Comparison of ENCODE assay signal across 10 cellular contexts in the genomic region with DNA sequence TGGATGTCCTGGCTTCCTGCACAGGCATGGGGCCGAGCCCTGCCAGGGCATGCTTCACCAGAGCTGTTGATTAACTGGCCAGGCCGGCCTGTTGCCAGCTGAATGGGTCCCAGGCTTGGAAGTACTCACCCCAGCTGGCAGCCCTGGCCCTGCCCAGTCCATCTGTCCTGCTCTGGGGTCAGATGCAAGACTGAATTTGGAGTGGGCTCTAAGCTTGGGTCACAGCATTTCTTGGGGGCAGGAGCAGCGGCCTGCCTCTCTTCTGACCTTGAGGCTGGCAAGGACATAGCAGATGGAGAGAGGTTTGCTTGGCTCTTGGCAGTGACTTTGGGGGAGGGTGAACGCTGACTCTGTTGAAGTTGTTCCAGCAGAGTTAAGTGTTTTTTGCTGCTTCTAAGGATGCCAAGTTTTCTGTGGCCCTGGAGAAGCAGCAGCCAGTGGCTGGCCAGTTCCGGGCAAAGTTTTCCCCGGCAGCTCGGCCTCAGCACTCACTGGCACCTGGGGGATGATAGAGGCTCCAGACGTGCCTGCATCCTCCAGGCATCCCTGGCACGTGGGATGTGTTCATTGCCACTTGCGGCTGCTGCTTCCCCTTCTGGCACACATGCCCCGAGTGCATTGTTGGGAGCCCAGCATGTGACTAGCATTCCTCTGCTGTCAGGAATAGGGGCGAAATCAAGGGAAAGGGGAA. TPM values are rescaled to one million over a fixed set of nuclear protein-coding genes. Genes with fewer than 3 reads are reported as not detected.
DNase-seq lines count a peak whose midpoint lies in the region; ATAC-seq, FAIRE-seq and TF ChIP-seq lines count a peak whose summit lies in the region.
"Had no signal": no experiment of that assay in that cellular context is flagged by ENCODE, and none has a peak within 500 bp of the region (broad histone marks: within the 10 kb centered on the region; RNA-seq: fewer than 3 reads in every experiment).

No MANE protein-coding gene starts in this region.

- H3K27me3 ChIP-seq in BLaER1 treated with 17β-estradiol and CSF1 and Interleukin-3, amounts not matched to agents 10 nM and 100 nM, result no peaks in the 10 kb centered on the region
- no peaks in the 10 kb centered on the region for H3K27me3 ChIP-seq in ascending aorta

- H3K4me3 ChIP-seq in BLaER1 treated with 17β-estradiol and CSF1 and Interleukin-3, amounts not matched to agents 10 nM and 100 nM, result no peak overlapping the region
- no peak overlapping the region for H3K4me3 ChIP-seq in ascending aorta

- peak overlapping the region; percentile 48 to 89 (median 74); a peak in 21 of 22 replicates for H3K4me2 ChIP-seq in BLaER1 treated with 17β-estradiol and CSF1 and Interleukin-3, amounts not matched to agents 10 nM and 100 nM

- no peak overlapping the region for H3K27ac ChIP-seq in BLaER1 treated with 17β-estradiol and CSF1 and Interleukin-3, amounts not matched to agents 10 nM and 100 nM
- peak overlapping the region; percentile 54 to 70 for H3K27ac ChIP-seq in ascending aorta

- peak; percentile 97 for ATAC-seq in left ventricle myocardium superior

- H3K9me3 ChIP-seq in BLaER1 treated with 17β-estradiol and CSF1 and Interleukin-3, amounts not matched to agents 10 nM and 100 nM (replicated peaks in 1 of 11), result no peaks in the 10 kb centered on the region
- H3K9me3 ChIP-seq in ascending aorta, result no peaks in the 10 kb centered on the region

- FAIRE-seq in D721Med (lab: Jason Lieb, UNC), result no peak

- peak in 1 of 2 donors; percentile 82 for DNase-seq in ascending aorta (ENCODE audit: low spot score in 2 of 2)
- DNase-seq in left ventricle myocardium superior, result peak; percentile 90
- DNase-seq in posterior cingulate gyrus, result peak; percentile 50 to 96 (median 76)
- DNase-seq in D721Med (ENCODE audit: insufficient read length, low spot score), result no peak
- DNase-seq in NCI-H748 treated with DMSO at 0.1 percent for 48 hours (lab: John Stamatoyannopoulos, UW), result no peak
- DNase-seq in NCI-H1092 (lab: John Stamatoyannopoulos, UW), result no peak
- no peak for DNase-seq in iPS-NIHi7 (ENCODE audit: extremely low spot score)
- DNase-seq: activated CD4-positive, CD25-positive, alpha-beta regulatory T cell treated with anti-CD3 and anti-CD28 coated beads, Interleukin-2, amount 50 U/mL, for 72 hours; activated gamma-delta T cell treated with Interleukin-2 at 50 U/mL for 16 hours had no signal

- peaks cover 0 to 18% (median 5%) of the 10 kb centered on the region in 11 experiments; a peak in 6 of 22 replicates for H3K36me3 ChIP-seq in BLaER1 treated with 17β-estradiol and CSF1 and Interleukin-3, amounts not matched to agents 10 nM and 100 nM
- peaks cover 0 to 5% of the 10 kb centered on the region in 2 donors for H3K36me3 ChIP-seq in ascending aorta

- H3K9ac ChIP-seq in BLaER1 treated with 17β-estradiol and CSF1 and Interleukin-3, amounts not matched to agents 10 nM and 100 nM, result no peak overlapping the region

- TF ChIP-seq CTCF in ascending aorta (IDR thresholded peaks at IDR 0.05) (no peak), D721Med (IDR thresholded peaks at IDR 0.05; ENCODE audit: insufficient read depth, missing control alignments) (no peak)

- peaks cover 26 to 44% (median 39%) of the 10 kb centered on the region in 10 experiments for H3K4me1 ChIP-seq in BLaER1 treated with 17β-estradiol and CSF1 and Interleukin-3, amounts not matched to agents 10 nM and 100 nM
- H3K4me1 ChIP-seq in ascending aorta, result peaks cover 19 to 43% of the 10 kb centered on the region in 2 donors

- H4K20me1 ChIP-seq in BLaER1 treated with 17β-estradiol and CSF1 and Interleukin-3, amounts not matched to agents 10 nM and 100 nM, result peaks cover 0 to 77% (median 31%) of the 10 kb centered on the region in 11 experiments; a peak in 18 of 22 replicates

- intact Hi-C loops in ascending aorta (cut with DNase I), result loop anchor here (2.0 to 5.0 kb wide), 2 partner anchors 23 to 52 kb away; a partner anchor contains a TSS
- intact Hi-C loops in left ventricle myocardium superior (cut with micrococcal nuclease), result no loop called here
- intact Hi-C loops in posterior cingulate gyrus (cut with DNase I), result no loop called here

RNA-seq across cellular contexts. Expression of a gene that starts 22.9 kb away (rescaled TPM):
- total RNA-seq in ascending aorta, result 21.3 TPM
- 4.8 TPM for total RNA-seq in left ventricle myocardium superior

Comparison
In these comparisons a context has a peak if more than half of its experiments do, and no peak if none do; other contexts are left out.
1. H3K27ac ChIP-seq: peak in ascending aorta (2 of 2); none in BLaER1 treated with 17β-estradiol and CSF1 and Interleukin-3, amounts not matched to agents 10 nM and 100 nM (0 of 11).
2. DNase-seq: peak in left ventricle myocardium superior (single experiment) and posterior cingulate gyrus (10 of 10); none in D721Med (single experiment), NCI-H748 treated with DMSO at 0.1 percent for 48 hours (single experiment), NCI-H1092 (single experiment) and iPS-NIHi7 (single experiment).